ENCODE assay signal across 15 cellular contexts in genomic region chr22:23079240-23079768, GRCh38.
"Had no signal": no experiment of that assay in that cellular context is flagged by ENCODE, and none has a peak within 500 bp of the region (broad histone marks: within the 10 kb centered on the region; RNA-seq: fewer than 3 reads in every experiment).

No MANE protein-coding gene starts in this region.

- FAIRE-seq: pancreas had no signal

- DNase-seq: activated CD4-positive, alpha-beta memory T cell treated with anti-CD3 and anti-CD28 coated beads, Interleukin-2, amount 10 ng/mL, durations not matched to agents 7 days and 5 days; activated CD4-positive, alpha-beta T cell treated with anti-CD3 and anti-CD28 coated beads for 4 hours; activated T-cell treated with anti-CD3 and anti-CD28 coated beads, Interleukin-2, amount 50 U/mL, for 24 hours; amniotic stem cell; brain microvascular endothelial cell; effector memory CD4-positive, alpha-beta T cell; foreskin fibroblast; immature natural killer cell; lower lobe of right lung; stimulated activated CD4-positive, alpha-beta T cell treated with anti-CD3 and anti-CD28 coated beads, Interleukin-2, amount 100 ng/mL, for 48 hours; T-helper 2 cell; trophoblast cell had no signal

- H3K27me3 ChIP-seq: pancreas had no signal

- ATAC-seq: lower lobe of right lung; stimulated activated memory B cell treated with anti-CD40 and anti-IgM and Interleukin-4, amounts not matched to agents 10 μg/mL and 1 μg/mL and 100 μg/mL, for 72 hours; WTC11 had no signal

- H3K9me3 ChIP-seq: lower lobe of right lung, pancreas had no signal

- H3K4me1 ChIP-seq: lower lobe of right lung, pancreas had no signal

- H3K27ac ChIP-seq: brain microvascular endothelial cell, lower lobe of right lung, pancreas had no signal

- H3K4me3 ChIP-seq: lower lobe of right lung, pancreas had no signal

- H3K36me3 ChIP-seq: brain microvascular endothelial cell, lower lobe of right lung, pancreas had no signal
